In genomic region chr5:172770374-172770674, GRCh38 we compare ENCODE assay signal across 8 cellular contexts. TPM values are rescaled to one million over a fixed set of nuclear protein-coding genes. Genes with fewer than 3 reads are reported as not detected.
DNase-seq lines count a peak whose midpoint lies in the region; ATAC-seq and TF ChIP-seq lines count a peak whose summit lies in the region.

No MANE protein-coding gene starts in this region.

- no peak overlapping the region for H4K91ac ChIP-seq in H9 (ENCODE audit: insufficient read length, low read depth, low read length)

- no peak overlapping the region for H2BK15ac ChIP-seq in H9 (ENCODE audit: low read depth, low read length)

- peak overlapping the region; percentile 88 to 98 (median 90) for H3K4me3 ChIP-seq in esophagus muscularis mucosa
- H3K4me3 ChIP-seq in retinal pigment epithelial cell (ENCODE audit: low read length) = peak overlapping the region; percentile 91

- H3K23ac ChIP-seq in H9 (ENCODE audit: insufficient read length, low read depth, low read length) = no peak overlapping the region

- TF ChIP-seq EP300 in esophagus muscularis mucosa (IDR thresholded peaks at IDR 0.05) = no peak

- peaks cover 35% of the 10 kb centered on the region for H3K27me3 Mint-ChIP-seq in H9 (ENCODE audit: low read depth)
- no peaks in the 10 kb centered on the region for H3K27me3 Mint-ChIP-seq in T-helper 1 cell treated with Interleukin-12 subunit alpha and Interleukin-12 subunit beta and Interleukin-4 antibody, amounts not matched to agents 30 μg/mL and 1 μg/mL, for 36 hours (ENCODE audit: low read depth)

- peak overlapping the region in 2 of 3 experiments; percentile 41 to 73; a peak in 2 of 7 replicates for H3K27ac Mint-ChIP-seq in H9
- peak overlapping the region; percentile 68 for H3K27ac Mint-ChIP-seq in T-helper 1 cell treated with Interleukin-12 subunit alpha and Interleukin-12 subunit beta and Interleukin-4 antibody, amounts not matched to agents 30 μg/mL and 1 μg/mL, for 36 hours

- H3K27me3 ChIP-seq in H9 (ENCODE audit: insufficient read depth, low read length) = peaks cover 2% of the 10 kb centered on the region; the same call in 1 of the 2 replicates
- peaks cover 0 to 8% (median 0%) of the 10 kb centered on the region in 4 donors for H3K27me3 ChIP-seq in esophagus muscularis mucosa

- peak; percentile 0 for TF ChIP-seq POLR2A in esophagus muscularis mucosa (IDR thresholded peaks at IDR 0.05; ENCODE audit: low read depth)

- peaks cover 26 to 38% of the 10 kb centered on the region in 2 experiments for H3K4me1 Mint-ChIP-seq in H9
- H3K4me1 Mint-ChIP-seq in T-helper 1 cell treated with Interleukin-12 subunit alpha and Interleukin-12 subunit beta and Interleukin-4 antibody, amounts not matched to agents 30 μg/mL and 1 μg/mL, for 36 hours (ENCODE audit: low read depth) = peaks cover 41% of the 10 kb centered on the region

- no peak overlapping the region for H2BK120ac ChIP-seq in H9 (ENCODE audit: low read depth, low read length, poor library complexity, severe bottlenecking)

- no peak overlapping the region for H3K56ac ChIP-seq in H9 (ENCODE audit: insufficient read length, low read depth, low read length)

- ATAC-seq in HG03439 (IDR thresholded peaks at IDR 0.05; ENCODE audit: unreplicated experiment) = no peak

- H3K9ac ChIP-seq in H9 (ENCODE audit: extremely low read depth, insufficient read length, low read length) = peak overlapping the region; percentile 70

- H2AFZ ChIP-seq in H9 (ENCODE audit: low read length) = no peak overlapping the region

- H2AK5ac ChIP-seq in H9 (ENCODE audit: insufficient read length, low read length) = no peak overlapping the region

- no peak overlapping the region for H3K4ac ChIP-seq in H9 (ENCODE audit: low read depth, low read length)

- H3K4me1 ChIP-seq in H9 (ENCODE audit: insufficient read depth, low read length) = no peaks in the 10 kb centered on the region
- H3K4me1 ChIP-seq in esophagus muscularis mucosa = peaks cover 36 to 68% (median 58%) of the 10 kb centered on the region in 4 donors

- WGBS in H9 (ENCODE audit: extremely low coverage, insufficient read length, low lambda C conversion rate) = no CpG with 5 or more reads among the region's 29 CpGs
- 0% methylated on average over 14 of the region's 29 CpGs for WGBS in esophagus muscularis mucosa

- H3K27ac ChIP-seq in H9 (ENCODE audit: insufficient read length, low read depth, low read length) (no peak overlapping the region), esophagus muscularis mucosa (replicated peaks in 1 of 4) (peak overlapping the region; percentile 99 to 100 (median 100))

- peak overlapping the region; percentile 41 for H3K14ac ChIP-seq in H9 (ENCODE audit: insufficient read depth, low read length)

- H3K18ac ChIP-seq in H9 (ENCODE audit: insufficient read length, low read depth, low read length) = peak overlapping the region; percentile 41

- H4K20me1 ChIP-seq in H9 (ENCODE audit: control insufficient read depth, insufficient read depth, insufficient read length) = no peaks in the 10 kb centered on the region

- H2BK20ac ChIP-seq in H9 (ENCODE audit: low read depth, low read length, poor library complexity, severe bottlenecking) = no peak overlapping the region

- H2BK12ac ChIP-seq in H9 (ENCODE audit: insufficient read length, low read depth, low read length) = no peak overlapping the region

- no peaks in the 10 kb centered on the region for H3K9me3 ChIP-seq in H9 (ENCODE audit: control insufficient read depth, low read depth, low read length)
- peaks cover 0 to 7% (median 0%) of the 10 kb centered on the region in 4 donors for H3K9me3 ChIP-seq in esophagus muscularis mucosa

- TF ChIP-seq CTCF in H9 (conservative IDR thresholded peaks at IDR 0.05) (no peak), esophagus muscularis mucosa (IDR thresholded peaks at IDR 0.05) (no peak), retinal pigment epithelial cell (conservative IDR thresholded peaks at IDR 0.05; ENCODE audit: low read depth, low read length) (no peak)

- no peak overlapping the region for H3T11ph ChIP-seq in H9 (ENCODE audit: low read length)

- peaks cover 13% of the 10 kb centered on the region for H3K23me2 ChIP-seq in H9 (ENCODE audit: insufficient read length, low read depth, low read length, poor library complexity, severe bottlenecking)

- H3K4me2 ChIP-seq in H9 (ENCODE audit: insufficient read depth, insufficient read length, low read length) = peak overlapping the region; percentile 63

- no peaks in the 10 kb centered on the region for H3K79me2 ChIP-seq in H9 (ENCODE audit: insufficient read depth, low read length)

- H3K36me3 ChIP-seq in esophagus muscularis mucosa = peaks cover 13 to 41% (median 33%) of the 10 kb centered on the region in 4 donors

- H3K36me3 Mint-ChIP-seq in H9 (ENCODE audit: insufficient read depth in 1 of 3, low read depth in 3 of 3) = peaks cover 11 to 25% (median 23%) of the 10 kb centered on the region in 3 experiments
- peaks cover 20% of the 10 kb centered on the region for H3K36me3 Mint-ChIP-seq in T-helper 1 cell treated with Interleukin-12 subunit alpha and Interleukin-12 subunit beta and Interleukin-4 antibody, amounts not matched to agents 30 μg/mL and 1 μg/mL, for 36 hours (ENCODE audit: low read depth)

- no peaks in the 10 kb centered on the region for H3K79me1 ChIP-seq in H9 (ENCODE audit: insufficient read depth, low read depth, low read length, poor library complexity, severe bottlenecking)

- peak overlapping the region; percentile 84 to 94 for H3K4me3 Mint-ChIP-seq in H9
- peak overlapping the region; percentile 75 for H3K4me3 Mint-ChIP-seq in T-helper 1 cell treated with Interleukin-12 subunit alpha and Interleukin-12 subunit beta and Interleukin-4 antibody, amounts not matched to agents 30 μg/mL and 1 μg/mL, for 36 hours

- no peak overlapping the region for H4K5ac ChIP-seq in H9 (ENCODE audit: insufficient read length, low read depth, low read length)

- DNase-seq in H9 (no peak), esophagus muscularis mucosa (ENCODE audit: extremely low spot score) (no peak), retinal pigment epithelial cell (ENCODE audit: low read depth) (no peak), A172 (ENCODE audit: low spot score) (no peak), SHP77 (lab: John Stamatoyannopoulos, UW) (no peak), cerebellum (ENCODE audit: low spot score) (no peak)

- intact Hi-C loops in esophagus muscularis mucosa (cut with DNase I) = loop anchor here (2.0 kb wide), 2 partner anchors 64 to 132 kb away; partner anchors contain the start of gene ERGIC1

- no peak overlapping the region for H4K8ac ChIP-seq in H9 (replicated peaks; ENCODE audit: insufficient read length, low read depth, low read length)

- H2BK5ac ChIP-seq in H9 (ENCODE audit: insufficient read length, low read length) = no peak overlapping the region

- no peaks in the 10 kb centered on the region; a peak in 1 of 5 replicates for H3K9me3 Mint-ChIP-seq in H9
- no peaks in the 10 kb centered on the region for H3K9me3 Mint-ChIP-seq in T-helper 1 cell treated with Interleukin-12 subunit alpha and Interleukin-12 subunit beta and Interleukin-4 antibody, amounts not matched to agents 30 μg/mL and 1 μg/mL, for 36 hours

RNA-seq across cellular contexts. Expression of gene DUSP1, which starts 0.7 kb away (rescaled TPM):
- total RNA-seq in H9 (2021) (10.9 and 11.3 TPM in 2 replicates), esophagus muscularis mucosa (100 to 1,000 TPM; 455 to 718 (median 676) TPM), cerebellum (36.9 TPM)
- total RNA-seq in A172 (2014; rRNA removed; shearing (Covaris generic)) = 42.5 and 58.2 TPM in 2 replicates
